In the genomic region with DNA sequence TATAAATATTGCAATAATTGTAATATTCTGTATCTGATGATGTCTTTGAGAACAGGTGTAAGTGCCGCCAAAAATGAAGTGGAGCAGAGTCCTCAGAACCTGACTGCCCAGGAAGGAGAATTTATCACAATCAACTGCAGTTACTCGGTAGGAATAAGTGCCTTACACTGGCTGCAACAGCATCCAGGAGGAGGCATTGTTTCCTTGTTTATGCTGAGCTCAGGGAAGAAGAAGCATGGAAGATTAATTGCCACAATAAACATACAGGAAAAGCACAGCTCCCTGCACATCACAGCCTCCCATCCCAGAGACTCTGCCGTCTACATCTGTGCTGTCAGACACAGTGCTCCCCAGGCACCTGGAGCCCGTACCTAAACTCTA, we compare ENCODE assay signal across 13 cellular contexts.
DNase-seq lines count a peak whose midpoint lies in the region; ATAC-seq and TF ChIP-seq lines count a peak whose summit lies in the region.
"Had no signal": no experiment of that assay in that cellular context is flagged by ENCODE, and none has a peak within 500 bp of the region (broad histone marks: within the 10 kb centered on the region; RNA-seq: fewer than 3 reads in every experiment).

No MANE protein-coding gene starts in this region.

- no peak for TF ChIP-seq CTCF in SU-DHL-6 (IDR thresholded peaks at IDR 0.05; ENCODE audit: insufficient read depth, low read length, poor library complexity, severe bottlenecking)
- TF ChIP-seq CTCF in choroid plexus epithelial cell (conservative IDR thresholded peaks at IDR 0.05; ENCODE audit: low read depth, low read length) = peak; percentile 29

- DNase-seq in stimulated activated naive CD8-positive, alpha-beta T cell treated with anti-CD3 and anti-CD28 coated beads, Interleukin-15, Interleukin-2, amounts not matched to agents 100 U/mL and 50 U/mL, for 24 hours = no peak
- DNase-seq in choroid plexus epithelial cell (ENCODE audit: low read depth) = no peak
- DNase-seq in 8988T = no peak
- no peak for DNase-seq in HuH-7.5 (ENCODE audit: low spot score)
- no peak for DNase-seq in Karpas-422
- DNase-seq: DMS79 treated with DMSO at 0.1 percent for 48 hours, NCI-H187 had no signal

- no peaks in the 10 kb centered on the region for H3K4me1 ChIP-seq in Karpas-422 (ENCODE audit: low read length)
- H3K4me1 ChIP-seq: BE2C, right atrium auricular region had no signal

- no peaks in the 10 kb centered on the region for H3K36me3 Mint-ChIP-seq in stimulated activated naive CD8-positive, alpha-beta T cell treated with anti-CD3 and anti-CD28 coated beads, Interleukin-15, Interleukin-2, amounts not matched to agents 100 ng/mL and 50 ng/mL, for 24 hours (ENCODE audit: low read depth)
- H3K36me3 Mint-ChIP-seq: WTC11 had no signal

- H3K27ac ChIP-seq in SU-DHL-6 (ENCODE audit: low read depth, low read length) (no peak overlapping the region), Karpas-422 (ENCODE audit: low read length) (no peak overlapping the region)
- H3K27ac ChIP-seq: right atrium auricular region had no signal

- no peaks in the 10 kb centered on the region for H3K9me3 ChIP-seq in SU-DHL-6 (ENCODE audit: insufficient read depth, low read length)
- H3K9me3 ChIP-seq in Karpas-422 (ENCODE audit: low read length) = no peaks in the 10 kb centered on the region
- H3K9me3 ChIP-seq: BE2C, right atrium auricular region had no signal

- H3K9me3 Mint-ChIP-seq in stimulated activated naive CD8-positive, alpha-beta T cell treated with anti-CD3 and anti-CD28 coated beads, Interleukin-15, Interleukin-2, amounts not matched to agents 100 ng/mL and 50 ng/mL, for 24 hours = no peaks in the 10 kb centered on the region

- H3F3A ChIP-seq in SU-DHL-6 (ENCODE audit: insufficient read depth) = no peaks in the 10 kb centered on the region

- H3K36me3 ChIP-seq in SU-DHL-6 (ENCODE audit: low read length) (no peaks in the 10 kb centered on the region), Karpas-422 (ENCODE audit: insufficient read depth, low read length) (no peaks in the 10 kb centered on the region)
- H3K36me3 ChIP-seq: BE2C, right atrium auricular region had no signal

- H2AFZ ChIP-seq in SU-DHL-6 (ENCODE audit: low read depth, low read length, severe bottlenecking) (no peak overlapping the region), Karpas-422 (ENCODE audit: low read length) (no peak overlapping the region)

- no peaks in the 10 kb centered on the region for H3K27me3 Mint-ChIP-seq in stimulated activated naive CD8-positive, alpha-beta T cell treated with anti-CD3 and anti-CD28 coated beads, Interleukin-15, Interleukin-2, amounts not matched to agents 100 ng/mL and 50 ng/mL, for 24 hours

- H3K4me3 ChIP-seq in SU-DHL-6 (ENCODE audit: insufficient read depth, low read length, poor library complexity, severe bottlenecking) (no peak overlapping the region), choroid plexus epithelial cell (ENCODE audit: low read depth, low read length) (no peak overlapping the region), Karpas-422 (ENCODE audit: low read length) (no peak overlapping the region)
- H3K4me3 ChIP-seq: right atrium auricular region had no signal

- H3K4me2 ChIP-seq in SU-DHL-6 (ENCODE audit: low read depth, low read length, poor library complexity, severe bottlenecking) (peak overlapping the region; percentile 7), Karpas-422 (ENCODE audit: low read depth, low read length, poor library complexity, severe bottlenecking) (no peak overlapping the region)

- H4K20me1 ChIP-seq in SU-DHL-6 (ENCODE audit: low read depth, low read length) (no peaks in the 10 kb centered on the region), Karpas-422 (ENCODE audit: insufficient read depth, low read depth, low read length) (no peaks in the 10 kb centered on the region)

- H3K79me2 ChIP-seq in SU-DHL-6 (ENCODE audit: insufficient read depth, low read length) (no peaks in the 10 kb centered on the region), Karpas-422 (ENCODE audit: low read length) (no peaks in the 10 kb centered on the region)

- H3K27me3 ChIP-seq in SU-DHL-6 (ENCODE audit: low read length) (no peaks in the 10 kb centered on the region), Karpas-422 (ENCODE audit: low read length) (no peaks in the 10 kb centered on the region)
- H3K27me3 ChIP-seq: BE2C, right atrium auricular region had no signal

- no peaks in the 10 kb centered on the region for H3K4me1 Mint-ChIP-seq in stimulated activated naive CD8-positive, alpha-beta T cell treated with anti-CD3 and anti-CD28 coated beads, Interleukin-15, Interleukin-2, amounts not matched to agents 100 ng/mL and 50 ng/mL, for 24 hours (ENCODE audit: low read depth)

- no peak for ATAC-seq in stimulated activated naive CD8-positive, alpha-beta T cell treated with anti-CD3 and anti-CD28 coated beads, Interleukin-15, Interleukin-2, amounts not matched to agents 100 U/mL and 50 U/mL, for 24 hours
- ATAC-seq in GM21447 (IDR thresholded peaks at IDR 0.05; ENCODE audit: unreplicated experiment) = no peak

- H3K9ac ChIP-seq in SU-DHL-6 (ENCODE audit: low read length) (no peak overlapping the region), Karpas-422 (ENCODE audit: low read length) (no peak overlapping the region)

- H3K27ac Mint-ChIP-seq in stimulated activated naive CD8-positive, alpha-beta T cell treated with anti-CD3 and anti-CD28 coated beads, Interleukin-15, Interleukin-2, amounts not matched to agents 100 ng/mL and 50 ng/mL, for 24 hours = no peak overlapping the region
- H3K27ac Mint-ChIP-seq: WTC11 had no signal

- peak overlapping the region; percentile 51 for H3K4me3 Mint-ChIP-seq in stimulated activated naive CD8-positive, alpha-beta T cell treated with anti-CD3 and anti-CD28 coated beads, Interleukin-15, Interleukin-2, amounts not matched to agents 100 ng/mL and 50 ng/mL, for 24 hours
- H3K4me3 Mint-ChIP-seq: WTC11 had no signal

- H3K9me2 ChIP-seq in SU-DHL-6 (replicated peaks; ENCODE audit: insufficient read depth, low read length) = no peaks in the 10 kb centered on the region
- no peaks in the 10 kb centered on the region for H3K9me2 ChIP-seq in Karpas-422 (replicated peaks; ENCODE audit: insufficient read depth, low read length)
